19 cellular contexts compared by ENCODE assay signal in the genomic region with DNA sequence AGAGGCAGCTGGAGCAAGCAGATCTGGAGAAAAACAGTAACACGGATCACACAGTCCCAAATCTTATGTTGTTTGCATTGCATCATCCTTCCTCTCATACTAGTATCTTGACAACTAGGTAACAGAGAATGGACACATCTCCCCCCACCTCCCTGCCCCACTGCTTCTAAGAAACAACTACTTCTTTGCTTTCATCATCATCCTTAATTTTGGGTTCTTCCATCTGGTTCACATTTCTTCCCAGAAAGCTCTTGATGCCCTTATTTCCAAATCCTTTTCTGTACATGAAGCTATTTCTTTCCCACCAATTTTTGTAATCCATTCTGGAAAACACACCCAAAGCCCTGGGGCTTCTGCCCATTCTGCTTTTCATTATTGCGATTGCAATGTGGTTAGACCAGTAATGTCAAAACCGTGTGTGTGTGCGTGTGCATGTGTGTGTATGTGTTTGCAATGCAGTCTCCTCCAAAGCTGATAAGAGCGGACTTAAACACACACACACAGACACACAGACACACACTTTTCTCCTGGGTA.
DNase-seq lines count a peak whose midpoint lies in the region; ATAC-seq and TF ChIP-seq lines count a peak whose summit lies in the region.
"Had no signal": no experiment of that assay in that cellular context is flagged by ENCODE, and none has a peak within 500 bp of the region (broad histone marks: within the 10 kb centered on the region; RNA-seq: fewer than 3 reads in every experiment).

No MANE protein-coding gene starts in this region.

- H2BK5ac ChIP-seq in trophoblast cell (ENCODE audit: low read depth, low read length, poor library complexity), result peak overlapping the region; percentile 9

- H3K27me3 ChIP-seq in trophoblast cell (ENCODE audit: insufficient read depth, low read length) (no peaks in the 10 kb centered on the region), brain microvascular endothelial cell (replicated peaks) (no peaks in the 10 kb centered on the region)
- H3K27me3 ChIP-seq: right atrium auricular region had no signal

- H3K4me2 ChIP-seq in trophoblast cell (ENCODE audit: low read length), result peak overlapping the region; percentile 33

- TF ChIP-seq CTCF in AG10803 (conservative IDR thresholded peaks at IDR 0.05; ENCODE audit: low read length) (no peak), brain microvascular endothelial cell (IDR thresholded peaks at IDR 0.05; ENCODE audit: low read depth, low read length, missing control alignments) (no peak)

- H3K4me1 ChIP-seq in trophoblast cell (ENCODE audit: control insufficient read depth in 1 of 2, insufficient read depth in 2 of 2, low read length in 2 of 2), result peaks cover 14 to 20% of the 10 kb centered on the region in 2 experiments
- H3K4me1 ChIP-seq: right atrium auricular region had no signal

- H3K9ac ChIP-seq in trophoblast cell (ENCODE audit: low read length), result no peak overlapping the region

- H2AK5ac ChIP-seq in trophoblast cell (ENCODE audit: low read length), result no peak overlapping the region

- H3K79me1 ChIP-seq in trophoblast cell (ENCODE audit: low read length), result peaks cover 17% of the 10 kb centered on the region

- H3K79me2 ChIP-seq in trophoblast cell (ENCODE audit: control insufficient read depth, insufficient read depth, low read length, poor library complexity), result no peaks in the 10 kb centered on the region

- H4K12ac ChIP-seq in trophoblast cell (ENCODE audit: low read depth, low read length), result no peak overlapping the region

- H4K8ac ChIP-seq in trophoblast cell (ENCODE audit: low read depth, low read length), result no peak overlapping the region

- DNase-seq in AG10803 (ENCODE audit: low read depth) (peak; percentile 95), M059J (ENCODE audit: low read depth) (peak; percentile 40), trophoblast cell (peak; percentile 96 to 99), HPDE6-E6E7 (ENCODE audit: extremely low spot score) (no peak), brain microvascular endothelial cell (no peak)
- DNase-seq: activated CD4-positive, alpha-beta T cell treated with anti-CD3 and anti-CD28 coated beads, Interleukin-2, amount 10 ng/mL, durations not matched to agents 7 days and 5 days; activated naive CD4-positive, alpha-beta T cell; dermis blood vessel endothelial cell; GOT3; KBM-7; kidney glomerular epithelial cell; NCI-H1092; NCI-H2171; NCI-H82 had no signal

- H3K4me3 ChIP-seq in AG10803 (ENCODE audit: low read length) (no peak overlapping the region), trophoblast cell (ENCODE audit: low read depth, low read length) (no peak overlapping the region), brain microvascular endothelial cell (ENCODE audit: low read depth, low read length) (no peak overlapping the region)
- H3K4me3 ChIP-seq: right atrium auricular region had no signal

- no peak overlapping the region for H2BK12ac ChIP-seq in trophoblast cell (ENCODE audit: low read length)

- no peak overlapping the region for H3K4ac ChIP-seq in trophoblast cell (ENCODE audit: low read depth, low read length)

- whole genome bisulfite sequencing in trophoblast cell (ENCODE audit: extremely low coverage, insufficient coverage, insufficient read length), result no CpG with 5 or more reads among the region's 5 CpGs

- no peak overlapping the region for H3K18ac ChIP-seq in trophoblast cell (ENCODE audit: low read length)

- peak; percentile 68 for ATAC-seq in esophagus mucosa
- no peak for ATAC-seq in HG02798 (IDR thresholded peaks at IDR 0.05; ENCODE audit: poor library complexity, unreplicated experiment)
- no peak for ATAC-seq in GM19035 (IDR thresholded peaks at IDR 0.05; ENCODE audit: unreplicated experiment)
- ATAC-seq: Panc1 had no signal

- H3K27ac ChIP-seq in trophoblast cell (ENCODE audit: low read depth, low read length), result peak overlapping the region; percentile 75
- no peak overlapping the region for H3K27ac ChIP-seq in brain microvascular endothelial cell
- H3K27ac ChIP-seq: right atrium auricular region had no signal

- no peaks in the 10 kb centered on the region for H3K36me3 ChIP-seq in trophoblast cell (ENCODE audit: control insufficient read depth in 1 of 2, insufficient read depth in 2 of 2, low read length in 2 of 2)
- no peaks in the 10 kb centered on the region for H3K36me3 ChIP-seq in brain microvascular endothelial cell (replicated peaks)
- H3K36me3 ChIP-seq: right atrium auricular region had no signal

- H2AFZ ChIP-seq in trophoblast cell (ENCODE audit: insufficient read depth, low read length, poor library complexity), result no peak overlapping the region

- in situ Hi-C loops in brain microvascular endothelial cell (cut with HindIII; ENCODE audit: low pct_ligation_motif_present, low sequenced_read_pairs), result no loop called here

- H3K14ac ChIP-seq in trophoblast cell (ENCODE audit: low read length), result peak overlapping the region; percentile 8

- peak overlapping the region; percentile 74 for H2BK120ac ChIP-seq in trophoblast cell (ENCODE audit: insufficient read depth, low read length, poor library complexity)

- H3K9me3 ChIP-seq in trophoblast cell (ENCODE audit: insufficient read depth, low read depth, low read length), result no peaks in the 10 kb centered on the region
- H3K9me3 ChIP-seq: right atrium auricular region had no signal

- H4K91ac ChIP-seq in trophoblast cell (ENCODE audit: low read depth, low read length), result peak overlapping the region; percentile 79

- H3K23ac ChIP-seq in trophoblast cell (ENCODE audit: low read length), result no peak overlapping the region

Comparison
In these comparisons a context has a peak if more than half of its experiments do, and no peak if none do; other contexts are left out.
1. DNase-seq: peak in AG10803 (single experiment), M059J (single experiment) and trophoblast cell (2 of 2); none in HPDE6-E6E7 (single experiment) and brain microvascular endothelial cell (single experiment).